In genomic region chr3:186775999-186776398, GRCh38 we compare ENCODE assay signal across 28 cellular contexts. TPM values are rescaled to one million over a fixed set of nuclear protein-coding genes. Genes with fewer than 3 reads are reported as not detected.
DNase-seq lines count a peak whose midpoint lies in the region; FAIRE-seq and TF ChIP-seq lines count a peak whose summit lies in the region.
"Had no signal": no experiment of that assay in that cellular context is flagged by ENCODE, and none has a peak within 500 bp of the region (broad histone marks: within the 10 kb centered on the region; RNA-seq: fewer than 3 reads in every experiment).

No MANE protein-coding gene starts in this region.

- no peak overlapping the region for H3K4me3 Mint-ChIP-seq in CD8-positive, alpha-beta memory T cell
- H3K4me3 Mint-ChIP-seq: activated naive CD8-positive, alpha-beta T cell treated with anti-CD3 and anti-CD28 coated beads, Interleukin-2, amount 10 ng/mL, durations not matched to agents 7 days and 5 days; brain; HFFc6; immature natural killer cell; nephron had no signal

- CTCF ChIA-PET in CD8-positive, alpha-beta memory T cell (lab: Charles Lee) = no interaction called here

- peaks cover 15 to 20% (median 18%) of the 10 kb centered on the region in 3 donors for H3K4me1 Mint-ChIP-seq in CD8-positive, alpha-beta memory T cell
- H3K4me1 Mint-ChIP-seq: brain, nephron had no signal

- peaks cover 0 to 1% (median 0%) of the 10 kb centered on the region in 5 donors for H3K9me3 Mint-ChIP-seq in CD8-positive, alpha-beta memory T cell
- H3K9me3 Mint-ChIP-seq: activated naive CD8-positive, alpha-beta T cell treated with anti-CD3 and anti-CD28 coated beads, Interleukin-2, amount 10 ng/mL, durations not matched to agents 7 days and 5 days; HFFc6; immature natural killer cell; nephron had no signal

- POLR2A ChIA-PET in CD8-positive, alpha-beta memory T cell (lab: Charles Lee) = no interaction called here

- FAIRE-seq in urothelium cell line (lab: Jason Lieb, UNC) = no peak

- no peak overlapping the region for H3K9ac ChIP-seq in iPS-20b (ENCODE audit: low read depth, low read length)
- H3K9ac ChIP-seq: parathyroid adenoma had no signal

- H3K9me3 ChIP-seq in BE2C (no peaks in the 10 kb centered on the region), HAP-1 (0 out of 2 replicates have a peak, but pooled peaks cover 3% of the 10 kb centered on the region), iPS-20b (ENCODE audit: insufficient read depth, low read depth, low read length) (no peaks in the 10 kb centered on the region)
- H3K9me3 ChIP-seq in CD8-positive, alpha-beta memory T cell (ENCODE audit: low read length) = no peaks in the 10 kb centered on the region
- H3K9me3 ChIP-seq: colonic mucosa, left ventricle myocardium inferior, upper lobe of left lung had no signal

- no peak overlapping the region for H3K4me3 ChIP-seq in BE2C (ENCODE audit: low read depth, low read length)
- no peak overlapping the region for H3K4me3 ChIP-seq in HAP-1
- H3K4me3 ChIP-seq in astrocyte of the cerebellum (ENCODE audit: low read depth, low read length) = no peak overlapping the region
- H3K4me3 ChIP-seq in iPS-20b (ENCODE audit: low read length) = peak overlapping the region; percentile 37; the same call in 1 of the 2 replicates
- no peak overlapping the region for H3K4me3 ChIP-seq in CD8-positive, alpha-beta memory T cell (ENCODE audit: low read length)
- H3K4me3 ChIP-seq: colonic mucosa, left ventricle myocardium inferior, SK-N-MC, upper lobe of left lung had no signal

- H3K27me3 Mint-ChIP-seq in CD8-positive, alpha-beta memory T cell = peaks cover 0 to 2% of the 10 kb centered on the region in 2 donors
- H3K27me3 Mint-ChIP-seq: activated naive CD8-positive, alpha-beta T cell treated with anti-CD3 and anti-CD28 coated beads, Interleukin-2, amount 10 ng/mL, durations not matched to agents 7 days and 5 days had no signal

- H3K27ac ChIP-seq in iPS-20b (ENCODE audit: low read length) = no peak overlapping the region
- no peak overlapping the region for H3K27ac ChIP-seq in CD8-positive, alpha-beta memory T cell (ENCODE audit: low read depth, low read length)
- H3K27ac ChIP-seq: colonic mucosa, left ventricle myocardium inferior, parathyroid adenoma, SK-N-MC, upper lobe of left lung, VCaP had no signal

- H3K27me3 ChIP-seq in BE2C = no peaks in the 10 kb centered on the region
- H3K27me3 ChIP-seq in HAP-1 (ENCODE audit: low read depth) = no peaks in the 10 kb centered on the region
- H3K27me3 ChIP-seq in iPS-20b (ENCODE audit: insufficient read depth, low read length) = peaks cover 21% of the 10 kb centered on the region
- no peaks in the 10 kb centered on the region for H3K27me3 ChIP-seq in CD8-positive, alpha-beta memory T cell (ENCODE audit: insufficient read depth, low read length, poor library complexity, severe bottlenecking)
- H3K27me3 ChIP-seq: colonic mucosa, upper lobe of left lung had no signal

- peaks cover 0 to 3% (median 0%) of the 10 kb centered on the region in 3 donors for H3K36me3 Mint-ChIP-seq in CD8-positive, alpha-beta memory T cell
- H3K36me3 Mint-ChIP-seq: brain, immature natural killer cell had no signal

- H3K4me1 ChIP-seq in BE2C (no peaks in the 10 kb centered on the region; the same call in 1 of the 2 replicates), HAP-1 (peaks cover 10% of the 10 kb centered on the region), iPS-20b (ENCODE audit: insufficient read depth, low read length) (peaks cover 5% of the 10 kb centered on the region; the same call in 1 of the 2 replicates)
- peaks cover 13% of the 10 kb centered on the region for H3K4me1 ChIP-seq in CD8-positive, alpha-beta memory T cell (ENCODE audit: insufficient read depth, low read length)
- H3K4me1 ChIP-seq: colonic mucosa, parathyroid adenoma had no signal

- peak; percentile 14 for DNase-seq in BE2C
- DNase-seq in HAP-1 (ENCODE audit: low spot score in 2 of 2) = peak; percentile 77
- no peak for DNase-seq in astrocyte of the cerebellum (ENCODE audit: low read depth)
- no peak for DNase-seq in NOMO-1 treated with DMSO at 0.1 percent for 48 hours (lab: John Stamatoyannopoulos, UW; ENCODE audit: unreplicated experiment)
- no peak for DNase-seq in CD8-positive, alpha-beta memory T cell
- DNase-seq in LoVo (ENCODE audit: low spot score) = no peak
- DNase-seq in urothelium cell line (ENCODE audit: low spot score) = no peak
- DNase-seq: activated CD8-positive, alpha-beta memory T cell treated with anti-CD3 and anti-CD28 coated beads, Interleukin-2, amount 50 U/mL, for 48 hours; activated naive CD8-positive, alpha-beta T cell treated with anti-CD3 and anti-CD28 coated beads, Interleukin-2, amount 10 ng/mL, durations not matched to agents 7 days and 5 days; colonic mucosa; DMS153; GF-D8; HFFc6; immature natural killer cell; left ventricle myocardium inferior; midbrain; NCI-H2107; T-helper 2 cell; upper lobe of left lung had no signal

- in situ Hi-C loops in HAP-1 (cut with MboI; ENCODE audit: low sequenced_read_pairs) = no loop called here
- in situ Hi-C loops in astrocyte of the cerebellum (cut with HindIII; ENCODE audit: low sequenced_read_pairs) = no loop called here

- H3K36me3 ChIP-seq in BE2C = no peaks in the 10 kb centered on the region
- no peaks in the 10 kb centered on the region for H3K36me3 ChIP-seq in HAP-1 (replicated peaks)
- H3K36me3 ChIP-seq in iPS-20b (ENCODE audit: insufficient read depth, low read depth, low read length) = no peaks in the 10 kb centered on the region
- no peaks in the 10 kb centered on the region for H3K36me3 ChIP-seq in CD8-positive, alpha-beta memory T cell (ENCODE audit: insufficient read depth, low read length)
- H3K36me3 ChIP-seq: colonic mucosa, left ventricle myocardium inferior, upper lobe of left lung had no signal

- TF ChIP-seq CTCF in BE2C (IDR thresholded peaks at IDR 0.05; ENCODE audit: low read depth, low read length) = peak; percentile 25; the same call in 1 of the 2 replicates
- TF ChIP-seq CTCF in astrocyte of the cerebellum (IDR thresholded peaks at IDR 0.05; ENCODE audit: low read depth, low read length, missing control alignments) = peak; percentile 10

- peak overlapping the region in 2 of 8 donors; percentile 51 to 74 for H3K27ac Mint-ChIP-seq in CD8-positive, alpha-beta memory T cell
- H3K27ac Mint-ChIP-seq: activated naive CD8-positive, alpha-beta T cell treated with anti-CD3 and anti-CD28 coated beads, Interleukin-2, amount 10 ng/mL, durations not matched to agents 7 days and 5 days; brain; HFFc6; immature natural killer cell; nephron had no signal

RNA-seq across cellular contexts. Expression of gene EIF4A2, which starts 7.4 kb away (rescaled TPM):
- 209 TPM for polyA plus RNA-seq in BE2C (2012; ENCODE audit: insufficient read depth, insufficient read length, low read depth)
- total RNA-seq in CD8-positive, alpha-beta memory T cell = 100 to 1,000 TPM; 563 to 564 TPM
- 211 TPM for polyA plus RNA-seq in CD8-positive, alpha-beta memory T cell

RNA-seq across cellular contexts. Expression of gene RFC4, which starts 30.3 kb away (rescaled TPM):
- polyA plus RNA-seq in BE2C (2012; ENCODE audit: insufficient read depth, insufficient read length, low read depth) = 18.8 TPM
- 100 to 1,000 TPM; 106 to 110 TPM for total RNA-seq in CD8-positive, alpha-beta memory T cell
- polyA plus RNA-seq in CD8-positive, alpha-beta memory T cell = 23.9 TPM

RNA-seq across cellular contexts. Expression of gene KNG1, which starts 58.8 kb away (rescaled TPM):
- polyA plus RNA-seq in BE2C (2012; ENCODE audit: insufficient read depth, insufficient read length, low read depth) = not detected
- total RNA-seq in CD8-positive, alpha-beta memory T cell = not detected
- polyA plus RNA-seq in CD8-positive, alpha-beta memory T cell = not detected
- total RNA-seq: activated naive CD8-positive, alpha-beta T cell treated with anti-CD3 and anti-CD28 coated beads, Interleukin-2, amount 10 ng/mL, durations not matched to agents 7 days and 5 days; HFFc6; M059J; NCI-H460; subcutaneous adipose tissue had no signal
- polyA plus RNA-seq: immature natural killer cell had no signal

Comparison
In these comparisons a context has a peak if more than half of its experiments do, and no peak if none do; other contexts are left out.
1. DNase-seq: peak in BE2C (single experiment) and HAP-1 (2 of 2); none in astrocyte of the cerebellum (single experiment), NOMO-1 treated with DMSO at 0.1 percent for 48 hours (single experiment), CD8-positive, alpha-beta memory T cell (0 of 5), LoVo (single experiment) and urothelium cell line (single experiment).